ENCODE assay signal across 16 cellular contexts in the genomic region with DNA sequence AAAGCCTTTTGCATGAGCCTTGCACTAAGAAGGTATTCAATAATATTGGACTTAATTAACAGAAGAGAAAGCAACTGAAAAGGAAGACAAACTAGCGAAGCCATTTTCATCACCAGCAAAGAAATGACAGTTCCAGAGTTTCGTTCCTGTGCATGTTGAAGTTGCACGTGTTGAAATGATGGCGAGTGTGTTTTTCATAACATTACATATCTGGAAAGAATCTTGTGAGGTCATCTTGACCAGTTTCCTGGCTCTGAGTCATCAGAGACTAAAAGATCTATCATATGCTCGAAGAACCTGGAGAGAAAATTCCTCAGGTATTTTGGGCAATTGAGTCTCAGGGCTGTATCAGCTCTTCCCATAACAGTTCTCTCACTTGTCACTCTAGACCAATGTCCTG.
DNase-seq lines count a peak whose midpoint lies in the region; ATAC-seq and TF ChIP-seq lines count a peak whose summit lies in the region.
"Had no signal": no experiment of that assay in that cellular context is flagged by ENCODE, and none has a peak within 500 bp of the region (broad histone marks: within the 10 kb centered on the region; RNA-seq: fewer than 3 reads in every experiment).

No MANE protein-coding gene starts in this region.

- no peak for TF ChIP-seq EP300 in esophagus muscularis mucosa (IDR thresholded peaks at IDR 0.05)

- intact Hi-C loops in esophagus muscularis mucosa (cut with DNase I) = loop anchor here (10.0 kb wide), 1 partner anchor 65 kb away; no protein-coding TSS in a partner anchor

- H4K20me1 ChIP-seq in GM23248 (ENCODE audit: insufficient read depth) = no peaks in the 10 kb centered on the region

- DNase-seq in GM23248 = peak; percentile 95
- DNase-seq in RPMI7951 (ENCODE audit: low read depth) = peak; percentile 54
- peak; percentile 50 for DNase-seq in epithelial cell of prostate (ENCODE audit: low read depth, low spot score)
- DNase-seq in renal cortical epithelial cell (ENCODE audit: low read depth) = peak; percentile 44
- no peak for DNase-seq in esophagus muscularis mucosa (ENCODE audit: extremely low spot score)
- DNase-seq in retina = no peak
- DNase-seq: activated naive CD4-positive, alpha-beta T cell treated with anti-CD3 and anti-CD28 coated beads for 36 hours; heart left ventricle; left ventricle myocardium superior; NCI-H1417; NCI-H524; thyroid gland had no signal

- H3K79me2 ChIP-seq in GM23248 (ENCODE audit: insufficient read depth) = no peaks in the 10 kb centered on the region

- H3K4me1 ChIP-seq in GM23248 (ENCODE audit: insufficient read depth) = peaks cover 39% of the 10 kb centered on the region
- peaks cover 0 to 19% (median 13%) of the 10 kb centered on the region in 4 donors for H3K4me1 ChIP-seq in esophagus muscularis mucosa

- no peak for TF ChIP-seq CTCF in esophagus muscularis mucosa (IDR thresholded peaks at IDR 0.05)

- in situ Hi-C loops in GM23248 (cut with MboI) = loop anchor here (25.0 kb wide), 1 partner anchor 523 kb away; no protein-coding TSS in a partner anchor

- H3F3A ChIP-seq in GM23248 (ENCODE audit: insufficient read depth) = peaks cover 20% of the 10 kb centered on the region; the same call in 1 of the 2 replicates

- ATAC-seq in GM19452 (IDR thresholded peaks at IDR 0.05; ENCODE audit: unreplicated experiment) = no peak
- ATAC-seq in GM19035 (IDR thresholded peaks at IDR 0.05; ENCODE audit: unreplicated experiment) = no peak
- ATAC-seq: GM23338, heart left ventricle, left ventricle myocardium superior had no signal

- H3K27me3 ChIP-seq in GM23248 (replicated peaks; ENCODE audit: insufficient read depth) (no peaks in the 10 kb centered on the region), esophagus muscularis mucosa (no peaks in the 10 kb centered on the region)
- H3K27me3 ChIP-seq: heart left ventricle, thyroid gland had no signal

- H3K4me2 ChIP-seq in GM23248 (ENCODE audit: unreplicated experiment) = peak overlapping the region; percentile 67
- H3K4me2 ChIP-seq: GM23338 had no signal

- no peaks in the 10 kb centered on the region for H3K36me3 ChIP-seq in GM23248 (ENCODE audit: low read depth)
- H3K36me3 ChIP-seq in esophagus muscularis mucosa = no peaks in the 10 kb centered on the region
- H3K36me3 ChIP-seq: heart left ventricle, thyroid gland had no signal

- H3K9ac ChIP-seq in GM23248 = no peak overlapping the region

- no peak overlapping the region for H2AFZ ChIP-seq in GM23248
- H2AFZ ChIP-seq: GM23338 had no signal

- 21% methylated on average over 5 of the region's 5 CpGs for WGBS in GM23248 (ENCODE audit: low coverage in 1 of 2, low lambda C conversion rate in 2 of 2, missing lambda C conversion rate in 2 of 2), 2 experiments
- WGBS in esophagus muscularis mucosa = 29% methylated on average over 5 of the region's 5 CpGs

- peak overlapping the region; percentile 39 for H3K27ac ChIP-seq in GM23248
- H3K27ac ChIP-seq in epithelial cell of prostate = peak overlapping the region; percentile 18
- H3K27ac ChIP-seq in esophagus muscularis mucosa (replicated peaks in 1 of 4) = no peak overlapping the region
- H3K27ac ChIP-seq: coronary artery, heart left ventricle, thyroid gland had no signal

- H3K4me3 ChIP-seq in GM23248 (peak overlapping the region; percentile 14; the same call in 1 of the 2 replicates), esophagus muscularis mucosa (no peak overlapping the region)
- H3K4me3 ChIP-seq: coronary artery, GM23338, heart left ventricle, thyroid gland had no signal

- no peak for TF ChIP-seq POLR2A in esophagus muscularis mucosa (IDR thresholded peaks at IDR 0.05; ENCODE audit: low read depth)

- H3K9me2 ChIP-seq in GM23248 (ENCODE audit: insufficient read depth) = no peaks in the 10 kb centered on the region

- no peaks in the 10 kb centered on the region for H3K9me3 ChIP-seq in GM23248 (ENCODE audit: low read depth)
- no peaks in the 10 kb centered on the region for H3K9me3 ChIP-seq in esophagus muscularis mucosa
- H3K9me3 ChIP-seq: heart left ventricle, thyroid gland had no signal

Comparison
In these comparisons a context has a peak if more than half of its experiments do, and no peak if none do; other contexts are left out.
1. DNase-seq: peak in GM23248 (single experiment), RPMI7951 (single experiment), epithelial cell of prostate (single experiment) and renal cortical epithelial cell (single experiment); none in esophagus muscularis mucosa (single experiment) and retina (single experiment).
2. H3K27ac ChIP-seq: peak in GM23248 (single experiment) and epithelial cell of prostate (single experiment); none in esophagus muscularis mucosa (0 of 4).